ENCODE assay signal across 8 cellular contexts in genomic region chr10:72087392-72087968, GRCh38. TPM values are rescaled to one million over a fixed set of nuclear protein-coding genes. Genes with fewer than 3 reads are reported as not detected.
DNase-seq lines count a peak whose midpoint lies in the region; ATAC-seq and TF ChIP-seq lines count a peak whose summit lies in the region.

No MANE protein-coding gene starts in this region.

- DNase-seq in GM13976 (ENCODE audit: low spot score), result peak; percentile 66
- peak; percentile 57 to 66 for DNase-seq in activated T-cell treated with anti-CD3 and anti-CD28 coated beads, Interleukin-2, amount 50 U/mL, for 48 hours
- no peak for DNase-seq in heart left ventricle
- DNase-seq in skeletal muscle cell (ENCODE audit: low read depth), result no peak
- DNase-seq in kidney glomerular epithelial cell (lab: John Stamatoyannopoulos, UW), result no peak
- DNase-seq in AML-193 (lab: John Stamatoyannopoulos, UW), result no peak
- no peak for DNase-seq in HT-29 (ENCODE audit: low spot score)

- intact Hi-C loops in heart left ventricle (cut with DNase I), result no loop called here

- WGBS in heart left ventricle, 4 donors, result 9 to 27% (median 13%) methylated on average over 23 to 50 of the region's 50 CpGs

- ATAC-seq in heart left ventricle, result peak in 3 of 4 donors; percentile 11 to 37 (median 18)
- ATAC-seq in GM19351 (IDR thresholded peaks at IDR 0.05; ENCODE audit: unreplicated experiment), result no peak

- H3K4me3 ChIP-seq in heart left ventricle (peak overlapping the region; percentile 42 to 71 (median 58)), skeletal muscle cell (ENCODE audit: low read depth, low read length) (peak overlapping the region; percentile 38)

- TF ChIP-seq CTCF in GM13976 (IDR thresholded peaks at IDR 0.05; ENCODE audit: borderline replicate concordance, control extremely low read depth, extremely low read depth, insufficient read depth, missing control alignments) (no peak), heart left ventricle (IDR thresholded peaks at IDR 0.05) (no peak)

- H3K4me1 ChIP-seq in heart left ventricle, result peaks cover 0 to 36% (median 20%) of the 10 kb centered on the region in 12 donors

- no peaks in the 10 kb centered on the region for H3K9me3 ChIP-seq in heart left ventricle

- peak overlapping the region; percentile 46 to 92 (median 76) for H3K27ac ChIP-seq in heart left ventricle

- H3K27me3 ChIP-seq in heart left ventricle, result peaks cover 0 to 35% (median 13%) of the 10 kb centered on the region in 9 donors

- in situ Hi-C loops in GM13976 (cut with MboI; ENCODE audit: low sequenced_read_pairs, unreplicated experiment), result no loop called here

- peaks cover 0 to 3% (median 0%) of the 10 kb centered on the region in 9 donors for H3K36me3 ChIP-seq in heart left ventricle

- no peak for TF ChIP-seq POLR2A in heart left ventricle (IDR thresholded peaks at IDR 0.05)

RNA-seq across cellular contexts. Expression of gene SPOCK2, which starts 0.9 kb away (rescaled TPM):
- 10 to 100 TPM in 3 of 9 donors, 1 to 10 TPM in 6; 4.4 to 15.1 (median 6.9) TPM for total RNA-seq in heart left ventricle
- polyA plus RNA-seq in heart left ventricle, result 10 to 100 TPM; 11.2 to 16.6 TPM
- total RNA-seq in HT-29 (2014; rRNA removed; shearing (Covaris generic)), result 0.08 and 0.34 TPM in 2 replicates

Comparison
In these comparisons a context has a peak if more than half of its experiments do, and no peak if none do; other contexts are left out.
1. DNase-seq: peak in GM13976 (single experiment) and activated T-cell treated with anti-CD3 and anti-CD28 coated beads, Interleukin-2, amount 50 U/mL, for 48 hours (2 of 2); none in heart left ventricle (0 of 5), skeletal muscle cell (single experiment), kidney glomerular epithelial cell (single experiment), AML-193 (0 of 2) and HT-29 (single experiment).